Comparison of ENCODE assay signal across 23 cellular contexts in the genomic region with DNA sequence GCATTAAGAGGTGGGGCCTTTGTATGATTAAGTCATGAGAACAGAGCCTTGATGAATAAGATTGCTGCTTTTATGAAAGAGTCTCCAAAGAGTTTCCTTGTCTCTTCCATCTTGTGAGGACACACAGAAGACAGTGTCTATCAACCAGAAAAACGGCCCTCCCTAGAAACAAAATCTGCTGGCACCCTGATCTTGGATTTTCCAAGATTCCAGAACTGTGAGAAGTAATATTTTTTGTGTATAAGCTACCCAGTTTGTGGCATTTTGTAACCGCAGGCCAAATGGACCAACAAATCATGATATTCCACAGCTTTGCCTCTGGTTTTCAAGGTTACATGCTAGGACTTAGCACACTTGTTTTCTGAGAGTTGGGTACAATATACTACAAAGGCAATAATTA.
"Had no signal": no experiment of that assay in that cellular context is flagged by ENCODE, and none has a peak within 500 bp of the region (broad histone marks: within the 10 kb centered on the region; RNA-seq: fewer than 3 reads in every experiment).

No MANE protein-coding gene starts in this region.

- DNase-seq: stimulated activated CD4-positive, alpha-beta T cell treated with anti-CD3 and anti-CD28 coated beads, Interleukin-2, amount 100 ng/mL, for 48 hours; stimulated activated CD4-positive, alpha-beta T cell treated with anti-CD3 and anti-CD28 coated beads, Interleukin-4, amount 100 ng/mL, for 1 hour; stimulated activated CD4-positive, alpha-beta T cell treated with anti-CD3 and anti-CD28 coated beads, Interleukin-4, amount 100 ng/mL, for 24 hours; stimulated activated CD4-positive, alpha-beta T cell treated with anti-CD3 and anti-CD28 coated beads, Interleukin-4, amount 100 ng/mL, for 4 hours; stimulated activated CD8-positive, alpha-beta memory T cell treated with anti-CD3 and anti-CD28 coated beads, Interleukin-4, amount 100 ng/mL, for 48 hours; stimulated activated naive B cell treated with anti-CD40 and anti-IgM and Interleukin-4, amounts not matched to agents 10 μg/mL and 1 μg/mL and 100 μg/mL, for 72 hours; stimulated activated naive CD4-positive, alpha-beta T cell; stimulated activated naive CD4-positive, alpha-beta T cell treated with Interleukin-2 at 50 U/mL for 16 hours; stimulated activated naive CD8-positive, alpha-beta T cell treated with anti-CD3 and anti-CD28 coated beads, Interleukin-15, amount 100 ng/mL, for 72 hours; stimulated activated naive CD8-positive, alpha-beta T cell treated with anti-CD3 and anti-CD28 coated beads, Interleukin-15, Interleukin-2, amounts not matched to agents 100 U/mL and 50 U/mL, for 24 hours; stomach; substantia nigra; testis; thyroid gland; tibial artery; transverse colon; upper lobe of left lung; upper lobe of right lung; uterus had no signal

- H3K9me3 ChIP-seq: stomach, suprapubic skin, testis, thoracic aorta, thyroid gland, tibial artery, tibial nerve, transverse colon, upper lobe of left lung, upper lobe of right lung, uterus, vagina had no signal

- H3K4me1 ChIP-seq: stomach, suprapubic skin, testis, thyroid gland, tibial artery, tibial nerve, transverse colon, upper lobe of left lung, upper lobe of right lung, uterus, vagina had no signal

- H3K4me3 ChIP-seq: stomach, suprapubic skin, testis, thoracic aorta, thyroid gland, tibial artery, tibial nerve, transverse colon, upper lobe of left lung, upper lobe of right lung, uterus, vagina had no signal

- H3K27ac ChIP-seq: stomach, suprapubic skin, testis, thoracic aorta, thyroid gland, tibial artery, tibial nerve, transverse colon, upper lobe of left lung, upper lobe of right lung, uterus, vagina had no signal

- H3K27me3 ChIP-seq: stomach, suprapubic skin, testis, thyroid gland, tibial artery, tibial nerve, transverse colon, upper lobe of left lung, upper lobe of right lung, uterus, vagina had no signal

- H3K36me3 ChIP-seq: stomach, suprapubic skin, thoracic aorta, thyroid gland, tibial artery, tibial nerve, transverse colon, upper lobe of left lung, upper lobe of right lung, uterus, vagina had no signal
